Comparison of ENCODE assay signal across 8 cellular contexts in genomic region chr15:83207622-83208356, GRCh38. TPM values are rescaled to one million over a fixed set of nuclear protein-coding genes. Genes with fewer than 3 reads are reported as not detected.
A peak's percentile ranks its signal among the peaks of the same experiment; 100 is the strongest.
DNase-seq lines count a peak whose midpoint lies in the region; ATAC-seq, FAIRE-seq and TF ChIP-seq lines count a peak whose summit lies in the region.

TSS of gene HDGFL3 (minus strand) at chr15:83207823. CDS start at chr15:83207414, 409 bp downstream.

- in situ Hi-C loops in GM13976 (cut with MboI; ENCODE audit: low sequenced_read_pairs, unreplicated experiment) (no loop called here), T47D (cut with HindIII; ENCODE audit: low pct_unique_long_range_greater_than_20kb, low sequenced_read_pairs) (no loop called here)

- TF ChIP-seq CTCF in A549 (IDR thresholded peaks at IDR 0.05) (peak; percentile 29; the same call in 1 of the 3 replicates), GM13976 (IDR thresholded peaks at IDR 0.05; ENCODE audit: borderline replicate concordance, control extremely low read depth, extremely low read depth, insufficient read depth, missing control alignments) (no peak)

- no peaks in the 10 kb centered on the region for H3K36me3 ChIP-seq in rectal smooth muscle tissue (ENCODE audit: control insufficient read depth, insufficient read depth, low read length)

- DNase-seq in A549 (ENCODE audit: low read depth in 1 of 2, low spot score in 1 of 2) (peak; percentile 67 to 74), GM13976 (ENCODE audit: low spot score) (peak; percentile 62), HT1080 (ENCODE audit: low read depth) (peak; percentile 35), T47D (ENCODE audit: low read depth in 1 of 2, low spot score in 1 of 2) (peak; percentile 56 to 73)

- TF ChIP-seq EP300 in A549 (IDR thresholded peaks at IDR 0.05): no peak

- TF ChIP-seq RAD21 in A549 (conservative IDR thresholded peaks at IDR 0.05 in 1 of 2, IDR thresholded peaks at IDR 0.05 in 1 of 2): peak; percentile 30 to 41; a peak in 1 of 5 replicates

- CTCF ChIA-PET in A549 (lab: Yijun Ruan, JAX): interaction anchor here (0.8 to 2.0 kb wide), 10 partner anchors 11 to 1072 kb away, joined by 3 to 9 read pairs (median 3); partner anchors contain the start of genes C15orf40 and SH3GL3

- peak; percentile 68 to 80 for ATAC-seq in A549
- peak; percentile 64 for ATAC-seq in SK-N-SH treated with all-trans-retinoic acid at 6 μM for 48 hours
- ATAC-seq in HG02970 (IDR thresholded peaks at IDR 0.05; ENCODE audit: low FRiP score, unreplicated experiment): no peak

- 1% methylated on average over 18 of the region's 99 CpGs for WGBS in A549 (ENCODE audit: missing lambda C conversion rate)

- peak within 1 kb of the TSS; percentile 96 for H3K27ac ChIP-seq in A549
- H3K27ac ChIP-seq in rectal smooth muscle tissue (ENCODE audit: low read depth, low read length): peak within 1 kb of the TSS; percentile 91

- no peaks in the 10 kb centered on the region for H3K9me3 ChIP-seq in A549

- peak within 1 kb of the TSS; percentile 82 for H3K4me3 ChIP-seq in A549
- H3K4me3 ChIP-seq in iPS-11a (ENCODE audit: low read depth, low read length): peak within 1 kb of the TSS; percentile 91
- H3K4me3 ChIP-seq in rectal smooth muscle tissue (ENCODE audit: low read length): peak within 1 kb of the TSS; percentile 78

- FAIRE-seq in A549 (lab: Jason Lieb, UNC): no peak

- peaks cover 19% of the 10 kb centered on the region for H3K4me1 ChIP-seq in A549
- peaks cover 11% of the 10 kb centered on the region for H3K4me1 ChIP-seq in rectal smooth muscle tissue (ENCODE audit: control insufficient read depth, insufficient read depth, low read length)

- H3K9ac ChIP-seq in rectal smooth muscle tissue (ENCODE audit: low read length): peak within 1 kb of the TSS; percentile 63

- POLR2A ChIA-PET in A549 (lab: Yijun Ruan, JAX): interaction anchor here (0.7 to 2.4 kb wide), 3 partner anchors 141 to 540 kb away, joined by 3 to 16 read pairs (median 11); partner anchors contain the start of genes BTBD1 and C15orf40

- TF ChIP-seq POLR2A in A549 (IDR thresholded peaks at IDR 0.05; ENCODE audit: low read length): peak; percentile 76

- H3K27me3 ChIP-seq in rectal smooth muscle tissue (ENCODE audit: control insufficient read depth, insufficient read depth, low read length): no peaks in the 10 kb centered on the region

- H3K4me2 ChIP-seq in A549: peak within 1 kb of the TSS; percentile 73

TF ChIP-seq in A549, 52 proteins besides CTCF, POLR2A, EP300 and RAD21 (continues in another document):
- TF ChIP-seq PHF8 (IDR thresholded peaks at IDR 0.05; ENCODE audit: borderline replicate concordance, low read depth) (peak; percentile 29; the same call in 1 of the 2 replicates), SMC3 (IDR thresholded peaks at IDR 0.05) (0 out of 3 replicates have a peak, but pooled peaks have one; percentile 26), JUN (IDR thresholded peaks at IDR 0.05) (peak in 1 of 2 experiments; percentile 25; a peak in 2 of 5 replicates), MAFK (IDR thresholded peaks at IDR 0.05; ENCODE audit: partially characterized antibody) (no peak)
- TF ChIP-seq, protein P1, sequence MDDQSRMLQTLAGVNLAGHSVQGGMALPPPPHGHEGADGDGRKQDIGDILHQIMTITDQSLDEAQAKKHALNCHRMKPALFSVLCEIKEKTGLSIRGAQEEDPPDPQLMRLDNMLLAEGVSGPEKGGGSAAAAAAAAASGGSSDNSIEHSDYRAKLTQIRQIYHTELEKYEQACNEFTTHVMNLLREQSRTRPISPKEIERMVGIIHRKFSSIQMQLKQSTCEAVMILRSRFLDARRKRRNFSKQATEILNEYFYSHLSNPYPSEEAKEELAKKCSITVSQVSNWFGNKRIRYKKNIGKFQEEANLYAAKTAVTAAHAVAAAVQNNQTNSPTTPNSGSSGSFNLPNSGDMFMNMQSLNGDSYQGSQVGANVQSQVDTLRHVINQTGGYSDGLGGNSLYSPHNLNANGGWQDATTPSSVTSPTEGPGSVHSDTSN (IDR thresholded peaks at IDR 0.05): no peak
- TF ChIP-seq, protein P2, sequence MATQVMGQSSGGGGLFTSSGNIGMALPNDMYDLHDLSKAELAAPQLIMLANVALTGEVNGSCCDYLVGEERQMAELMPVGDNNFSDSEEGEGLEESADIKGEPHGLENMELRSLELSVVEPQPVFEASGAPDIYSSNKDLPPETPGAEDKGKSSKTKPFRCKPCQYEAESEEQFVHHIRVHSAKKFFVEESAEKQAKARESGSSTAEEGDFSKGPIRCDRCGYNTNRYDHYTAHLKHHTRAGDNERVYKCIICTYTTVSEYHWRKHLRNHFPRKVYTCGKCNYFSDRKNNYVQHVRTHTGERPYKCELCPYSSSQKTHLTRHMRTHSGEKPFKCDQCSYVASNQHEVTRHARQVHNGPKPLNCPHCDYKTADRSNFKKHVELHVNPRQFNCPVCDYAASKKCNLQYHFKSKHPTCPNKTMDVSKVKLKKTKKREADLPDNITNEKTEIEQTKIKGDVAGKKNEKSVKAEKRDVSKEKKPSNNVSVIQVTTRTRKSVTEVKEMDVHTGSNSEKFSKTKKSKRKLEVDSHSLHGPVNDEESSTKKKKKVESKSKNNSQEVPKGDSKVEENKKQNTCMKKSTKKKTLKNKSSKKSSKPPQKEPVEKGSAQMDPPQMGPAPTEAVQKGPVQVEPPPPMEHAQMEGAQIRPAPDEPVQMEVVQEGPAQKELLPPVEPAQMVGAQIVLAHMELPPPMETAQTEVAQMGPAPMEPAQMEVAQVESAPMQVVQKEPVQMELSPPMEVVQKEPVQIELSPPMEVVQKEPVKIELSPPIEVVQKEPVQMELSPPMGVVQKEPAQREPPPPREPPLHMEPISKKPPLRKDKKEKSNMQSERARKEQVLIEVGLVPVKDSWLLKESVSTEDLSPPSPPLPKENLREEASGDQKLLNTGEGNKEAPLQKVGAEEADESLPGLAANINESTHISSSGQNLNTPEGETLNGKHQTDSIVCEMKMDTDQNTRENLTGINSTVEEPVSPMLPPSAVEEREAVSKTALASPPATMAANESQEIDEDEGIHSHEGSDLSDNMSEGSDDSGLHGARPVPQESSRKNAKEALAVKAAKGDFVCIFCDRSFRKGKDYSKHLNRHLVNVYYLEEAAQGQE (IDR thresholded peaks at IDR 0.05): no peak

TF ChIP-seq in SK-N-SH treated with all-trans-retinoic acid at 6 μM for 48 hours, 23 proteins besides CTCF, POLR2A, EP300 and RAD21:
- TF ChIP-seq GLIS3 (CRISPR knock-in tag; IDR thresholded peaks at IDR 0.05) (peak; percentile 14; the same call in 1 of the 2 replicates), ZC3H10 (CRISPR knock-in tag; IDR thresholded peaks at IDR 0.05) (no peak)

RNA-seq across cellular contexts. Expression of gene HDGFL3, which starts in this region (rescaled TPM):
- polyA plus RNA-seq in A549 (2011; rRNA removed): 49.3 and 91.2 TPM in 2 replicates
- 7.0 and 9.8 TPM in 2 replicates for polyA plus RNA-seq in A549 (2012; cell fraction: cytosol; rRNA removed)
- polyA plus RNA-seq in A549 (2012; cell fraction: nucleus; rRNA removed): 1.9 and 2.3 TPM in 2 replicates
- polyA plus RNA-seq in A549 (2017; fragmentation: RNase III; extraction: RNeasy Plus Mini Kit Qiagen cat#74134 plus additional on column Dnase treatment): 47.4 to 51.1 TPM (median 50.8 TPM) in 3 replicates
- 8.3 and 8.9 TPM in 2 replicates for polyA minus RNA-seq in A549 (2011; rRNA and poly(A)+ RNA removed)
- 39.8 and 47.8 TPM in 2 replicates for total RNA-seq in HT1080 (2014; rRNA removed; shearing (Covaris generic))
- 34.5 and 51.3 TPM in 2 replicates for polyA plus RNA-seq in HT1080 (2015; cell fraction: cytosol; rRNA removed)
- 10.5 and 14.4 TPM in 2 replicates for polyA plus RNA-seq in HT1080 (2015; cell fraction: nucleus; rRNA removed)
